Comparison of ENCODE assay signal across 9 cellular contexts in the genomic region with DNA sequence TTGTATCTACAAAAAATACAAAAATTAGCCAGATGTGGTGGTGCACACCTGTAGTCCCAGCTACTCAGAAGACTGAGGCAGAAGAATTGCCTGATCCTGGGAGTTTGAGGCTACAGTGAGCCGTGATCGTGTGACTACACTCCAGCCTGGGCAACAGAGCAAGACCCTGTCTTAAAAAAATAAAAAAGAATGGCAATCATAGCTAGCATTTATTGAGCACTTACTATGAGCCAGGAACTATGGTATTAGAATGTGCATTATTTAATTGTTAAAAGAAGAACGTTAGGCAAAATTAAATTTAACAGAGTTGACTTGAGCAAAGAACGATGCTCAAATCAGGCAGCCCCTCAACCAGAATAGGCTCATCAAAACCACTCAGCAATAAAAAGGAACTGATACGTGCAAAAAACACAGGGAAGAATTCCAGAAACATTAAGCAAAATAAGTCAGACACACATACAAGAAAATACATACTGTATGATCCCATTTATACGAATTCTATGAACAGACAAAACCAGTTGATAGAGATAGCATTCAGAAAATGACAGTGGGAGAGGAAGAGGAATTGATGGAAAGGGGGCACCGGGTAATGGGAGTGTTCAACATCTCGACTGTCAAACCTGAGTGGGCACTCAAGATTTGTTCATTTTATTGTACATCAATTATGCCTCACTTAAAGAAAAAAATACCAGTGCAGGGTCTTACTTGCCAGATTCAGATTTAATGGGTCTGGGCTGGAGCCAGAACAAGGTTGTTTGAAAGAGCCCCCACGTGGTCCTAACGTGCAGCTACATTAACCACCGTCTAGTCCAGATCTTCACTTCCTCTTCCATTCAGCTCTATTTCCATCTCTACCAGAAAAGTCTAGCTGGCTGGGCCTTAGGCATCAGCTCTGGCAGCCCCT. TPM values are rescaled to one million over a fixed set of nuclear protein-coding genes. Genes with fewer than 3 reads are reported as not detected.
DNase-seq lines count a peak whose midpoint lies in the region; ATAC-seq and TF ChIP-seq lines count a peak whose summit lies in the region.
"Had no signal": no experiment of that assay in that cellular context is flagged by ENCODE, and none has a peak within 500 bp of the region (broad histone marks: within the 10 kb centered on the region; RNA-seq: fewer than 3 reads in every experiment).

No MANE protein-coding gene starts in this region.

- H3K4me2 ChIP-seq in osteoblast (ENCODE audit: insufficient read depth, low read length) = no peak overlapping the region

- H3K27me3 Mint-ChIP-seq in Calu3 (ENCODE audit: unreplicated experiment) = no peaks in the 10 kb centered on the region

- BruUV-seq in Calu3 (replicated peaks; lab: Mats Ljungman, UMichigan) = no TSS peak

- H4K20me1 ChIP-seq in osteoblast (ENCODE audit: insufficient read depth, low read length) = no peaks in the 10 kb centered on the region

- POLR2A ChIA-PET in HEK293 (lab: Yijun Ruan, JAX) = interaction anchor here (0.6 to 1.3 kb wide), 3 partner anchors 31 to 167 kb away, joined by 5 to 6 read pairs (median 5); a partner anchor contains a TSS

- H3K4me1 ChIP-seq in HEK293 (ENCODE audit: control insufficient read depth, insufficient read depth, low read length) = peaks cover 17% of the 10 kb centered on the region
- H3K4me1 ChIP-seq in Peyer's patch = peaks cover 0 to 26% (median 4%) of the 10 kb centered on the region in 4 donors
- H3K4me1 ChIP-seq in osteoblast (ENCODE audit: insufficient read depth, low read length) = peaks cover 20% of the 10 kb centered on the region

- H3K27ac ChIP-seq in HEK293 (ENCODE audit: extremely low read depth, low read depth, low read length) = no peak overlapping the region
- peak overlapping the region in 1 of 4 donors; percentile 14 for H3K27ac ChIP-seq in Peyer's patch
- H3K27ac ChIP-seq in osteoblast (ENCODE audit: low read depth, low read length) = no peak overlapping the region

- TF ChIP-seq CTCF in HEK293 (tag by site-specific recombination; IDR thresholded peaks at IDR 0.05) (peak; percentile 33; the same call in 1 of the 2 replicates), Peyer's patch (IDR thresholded peaks at IDR 0.05) (peak in 4 of 6 experiments; percentile 12 to 44 (median 30)), cardiac fibroblast (IDR thresholded peaks at IDR 0.05; ENCODE audit: low read depth, low read length) (peak; percentile 20), osteoblast (IDR thresholded peaks at IDR 0.05; ENCODE audit: extremely low read depth, low read depth, low read length) (peak; percentile 27), Calu3 (IDR thresholded peaks at IDR 0.05; ENCODE audit: unreplicated experiment) (no peak)

- H3K9me3 Mint-ChIP-seq in Calu3 (ENCODE audit: low read depth, unreplicated experiment) = no peaks in the 10 kb centered on the region

- CTCF ChIA-PET in HEK293 (lab: Yijun Ruan, JAX) = interaction anchor here (0.6 to 1.1 kb wide), 11 partner anchors 10 to 460 kb away, joined by 3 to 4 read pairs (median 3); a partner anchor contains a TSS
- CTCF ChIA-PET in Calu3 (lab: Charles Lee) = interaction anchor here (0.7 kb wide), 1 partner anchor 573 kb away, joined by 5 read pairs; no protein-coding TSS in a partner anchor

- no peak for TF ChIP-seq POLR2A in Peyer's patch (IDR thresholded peaks at IDR 0.05)

- no peak for ATAC-seq in HG03457 (IDR thresholded peaks at IDR 0.05; ENCODE audit: unreplicated experiment)

- peaks cover 40% of the 10 kb centered on the region for H3K4me1 Mint-ChIP-seq in Calu3 (ENCODE audit: low read depth, unreplicated experiment)

- H3K79me2 ChIP-seq in osteoblast (ENCODE audit: insufficient read depth, low read length) = no peaks in the 10 kb centered on the region

- no peak overlapping the region for H2AFZ ChIP-seq in osteoblast (ENCODE audit: low read length)

- peak; percentile 12 for DNase-seq in NCI-H1694 treated with DMSO at 0.1 percent for 48 hours (lab: John Stamatoyannopoulos, UW)
- no peak for DNase-seq in NCI-H1694 (lab: John Stamatoyannopoulos, UW)
- DNase-seq in Peyer's patch = peak; percentile 18 to 64 (median 44)
- peak; percentile 49 to 68 for DNase-seq in cardiac fibroblast (ENCODE audit: low read depth in 2 of 2)
- peak; percentile 88 for DNase-seq in osteoblast (ENCODE audit: insufficient read length, low spot score, missing footprints)
- DNase-seq in Calu3 = no peak

- H3K36me3 Mint-ChIP-seq in Calu3 (ENCODE audit: insufficient read depth, unreplicated experiment) = peaks cover 38% of the 10 kb centered on the region

- intact Hi-C loops in Calu3 (cut with micrococcal nuclease; ENCODE audit: unreplicated experiment) = no loop called here

- H3K36me3 ChIP-seq in HEK293 (ENCODE audit: control insufficient read depth in 2 of 2, insufficient read depth in 1 of 2, low read length in 2 of 2) = no peaks in the 10 kb centered on the region
- no peaks in the 10 kb centered on the region for H3K36me3 ChIP-seq in Peyer's patch
- no peaks in the 10 kb centered on the region for H3K36me3 ChIP-seq in osteoblast (ENCODE audit: insufficient read depth, low read length)

- no peaks in the 10 kb centered on the region for H3K9me3 ChIP-seq in HEK293 (ENCODE audit: control insufficient read depth, insufficient read depth, low read depth, low read length)
- H3K9me3 ChIP-seq in Peyer's patch = no peaks in the 10 kb centered on the region
- H3K9me3 ChIP-seq in osteoblast (ENCODE audit: low read depth, low read length) = no peaks in the 10 kb centered on the region

- H3K27me3 ChIP-seq in Peyer's patch (no peaks in the 10 kb centered on the region), osteoblast (ENCODE audit: insufficient read depth, low read length) (no peaks in the 10 kb centered on the region)

- no peak overlapping the region for H3K4me3 Mint-ChIP-seq in Calu3 (ENCODE audit: low read depth, unreplicated experiment)

- H3K4me3 ChIP-seq in HEK293 (ENCODE audit: low read depth, low read length) (no peak overlapping the region), Peyer's patch (no peak overlapping the region), cardiac fibroblast (replicated peaks in 1 of 2; ENCODE audit: low read depth in 2 of 2, low read length in 2 of 2) (no peak overlapping the region), osteoblast (ENCODE audit: insufficient read depth, low read length) (no peak overlapping the region)

- H3K27ac Mint-ChIP-seq in Calu3 (ENCODE audit: unreplicated experiment) = no peak overlapping the region

TF ChIP-seq in HEK293, 187 proteins besides CTCF, POLR2A, EP300 and RAD21:
- TF ChIP-seq ZBTB1 (tag by site-specific recombination; IDR thresholded peaks at IDR 0.05) = no peak
- TF ChIP-seq ZNF350 (tag by site-specific recombination; IDR thresholded peaks at IDR 0.05) = no peak
- no peak for TF ChIP-seq ZNF433 (tag by site-specific recombination; IDR thresholded peaks at IDR 0.05; ENCODE audit: low read depth)
- peak; percentile 20; the same call in 1 of the 2 replicates for TF ChIP-seq GLIS1 (tag by site-specific recombination; IDR thresholded peaks at IDR 0.05)
- TF ChIP-seq ZNF654 (tag by site-specific recombination; IDR thresholded peaks at IDR 0.05; ENCODE audit: low read depth) = 0 out of 2 replicates have a peak, but pooled peaks have one; percentile 20
- peak; percentile 49; the same call in 1 of the 2 replicates for TF ChIP-seq ZNF600 (tag by site-specific recombination; IDR thresholded peaks at IDR 0.05)
- peak; percentile 92 for TF ChIP-seq ZBTB17 (tag by site-specific recombination; IDR thresholded peaks at IDR 0.05)
- peak; percentile 89 for TF ChIP-seq ZNF664 (tag by site-specific recombination; IDR thresholded peaks at IDR 0.05)
- no peak for TF ChIP-seq ZNF394 (tag by site-specific recombination; IDR thresholded peaks at IDR 0.05; ENCODE audit: borderline replicate concordance)
- TF ChIP-seq, protein P1, sequence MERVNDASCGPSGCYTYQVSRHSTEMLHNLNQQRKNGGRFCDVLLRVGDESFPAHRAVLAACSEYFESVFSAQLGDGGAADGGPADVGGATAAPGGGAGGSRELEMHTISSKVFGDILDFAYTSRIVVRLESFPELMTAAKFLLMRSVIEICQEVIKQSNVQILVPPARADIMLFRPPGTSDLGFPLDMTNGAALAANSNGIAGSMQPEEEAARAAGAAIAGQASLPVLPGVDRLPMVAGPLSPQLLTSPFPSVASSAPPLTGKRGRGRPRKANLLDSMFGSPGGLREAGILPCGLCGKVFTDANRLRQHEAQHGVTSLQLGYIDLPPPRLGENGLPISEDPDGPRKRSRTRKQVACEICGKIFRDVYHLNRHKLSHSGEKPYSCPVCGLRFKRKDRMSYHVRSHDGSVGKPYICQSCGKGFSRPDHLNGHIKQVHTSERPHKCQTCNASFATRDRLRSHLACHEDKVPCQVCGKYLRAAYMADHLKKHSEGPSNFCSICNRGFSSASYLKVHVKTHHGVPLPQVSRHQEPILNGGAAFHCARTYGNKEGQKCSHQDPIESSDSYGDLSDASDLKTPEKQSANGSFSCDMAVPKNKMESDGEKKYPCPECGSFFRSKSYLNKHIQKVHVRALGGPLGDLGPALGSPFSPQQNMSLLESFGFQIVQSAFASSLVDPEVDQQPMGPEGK (tag by site-specific recombination; IDR thresholded peaks at IDR 0.05) = 0 out of 2 replicates have a peak, but pooled peaks have one; percentile 10
- TF ChIP-seq ZNF2 (tag by site-specific recombination; IDR thresholded peaks at IDR 0.05) = peak; percentile 97
- peak; percentile 59; the same call in 1 of the 2 replicates for TF ChIP-seq ZNF121 (tag by site-specific recombination; IDR thresholded peaks at IDR 0.05)

RNA-seq across cellular contexts. Expression of a gene that starts 8.0 kb away (rescaled TPM):
- total RNA-seq in Peyer's patch (100 to 1,000 TPM in 3 of 4 donors, 10 to 100 TPM in 1; 93.3 to 275 (median 143) TPM), osteoblast (under 0.01 and 0.36 TPM in 2 replicates), Calu3 (2022) (36.5 and 53.5 TPM in 2 replicates)

RNA-seq across cellular contexts. Expression of a gene that starts 16.6 kb away (rescaled TPM):
- total RNA-seq in Peyer's patch = 100 to 1,000 TPM; 113 to 313 (median 294) TPM
- 110 and 121 TPM in 2 replicates for total RNA-seq in osteoblast
- total RNA-seq in Calu3 (2022) = 165 and 167 TPM in 2 replicates

RNA-seq across cellular contexts. Expression of a gene that starts 25.4 kb away (rescaled TPM):
- total RNA-seq in Peyer's patch (100 to 1,000 TPM in 3 of 4 donors, 10 to 100 TPM in 1; 90.8 to 547 (median 393) TPM), osteoblast (228 and 255 TPM in 2 replicates), Calu3 (2022) (76.7 and 79.3 TPM in 2 replicates)

RNA-seq across cellular contexts. Expression of a gene that starts 56.8 kb away (rescaled TPM):
- total RNA-seq in Peyer's patch (100 to 1,000 TPM; 145 to 543 (median 176) TPM), osteoblast (not detected in 2 replicates), Calu3 (2022) (25.1 and 32.3 TPM in 2 replicates)
- total RNA-seq: activated CD8-positive, alpha-beta memory T cell treated with anti-CD3 and anti-CD28 coated beads for 36 hours had no signal

Comparison
In these comparisons a context has a peak if more than half of its experiments do, and no peak if none do; other contexts are left out.
1. DNase-seq: peak in NCI-H1694 treated with DMSO at 0.1 percent for 48 hours (single experiment), Peyer's patch (3 of 3), cardiac fibroblast (2 of 2) and osteoblast (single experiment); none in NCI-H1694 (single experiment) and Calu3 (single experiment).
2. RNA of a gene that starts 8.0 kb away (total RNA-seq): 93.3 to 275 TPM in Peyer's patch and 36.5 to 53.5 TPM in Calu3; under 0.01 to 0.36 TPM in osteoblast; every median in the first group is over 10 times any median in the second.